Comparison of ENCODE assay signal across 13 cellular contexts in the genomic region with DNA sequence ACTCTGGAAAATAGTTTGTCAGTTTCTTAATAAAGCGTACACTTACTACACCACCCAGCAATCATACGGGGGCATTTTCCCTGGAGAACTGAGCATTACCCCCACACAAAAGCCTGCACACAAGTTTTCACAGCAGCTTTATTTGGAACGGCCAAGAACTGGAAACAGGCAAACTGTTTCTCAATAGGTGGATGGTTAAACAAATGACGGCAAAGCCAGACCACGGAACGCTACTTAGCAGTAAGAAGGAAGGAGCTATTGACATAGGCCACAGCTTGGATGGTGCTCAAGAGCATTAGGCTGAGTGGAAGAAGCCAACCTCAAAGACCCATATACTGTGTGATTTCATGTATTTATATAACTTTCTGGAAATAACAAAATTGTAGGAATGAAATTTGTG. TPM values are rescaled to one million over a fixed set of nuclear protein-coding genes. Genes with fewer than 3 reads are reported as not detected.
DNase-seq lines count a peak whose midpoint lies in the region; ATAC-seq and TF ChIP-seq lines count a peak whose summit lies in the region.
"Had no signal": no experiment of that assay in that cellular context is flagged by ENCODE, and none has a peak within 500 bp of the region (broad histone marks: within the 10 kb centered on the region; RNA-seq: fewer than 3 reads in every experiment).

No MANE protein-coding gene starts in this region.

- peaks cover 2% of the 10 kb centered on the region for H3K79me2 ChIP-seq in fibroblast of lung (ENCODE audit: control insufficient read depth, insufficient read depth, low read length)

- H3K9me3 ChIP-seq in fibroblast of lung (ENCODE audit: control insufficient read depth, insufficient read depth, low read depth, low read length), result no peaks in the 10 kb centered on the region
- no peaks in the 10 kb centered on the region for H3K9me3 ChIP-seq in thoracic aorta
- H3K9me3 ChIP-seq in CD4-positive, alpha-beta T cell (ENCODE audit: control insufficient read depth, low read length), result no peaks in the 10 kb centered on the region

- H3K27me3 ChIP-seq in fibroblast of lung (ENCODE audit: control insufficient read depth, insufficient read depth, low read length) (no peaks in the 10 kb centered on the region), thoracic aorta (replicated peaks; ENCODE audit: insufficient read depth) (no peaks in the 10 kb centered on the region)
- peaks cover 11% of the 10 kb centered on the region for H3K27me3 ChIP-seq in CD4-positive, alpha-beta T cell (ENCODE audit: control insufficient read depth, insufficient read depth, low read length)

- intact Hi-C loops in CD4-positive, alpha-beta T cell (cut with DNase I, micrococcal nuclease), result no loop called here

- H3K4me1 Mint-ChIP-seq in natural killer cell treated with Interleukin-12 subunit alpha and Interleukin-12 subunit beta and Interleukin-15 and Interleukin-18, amount 100 ng/mL, for 72 hours (ENCODE audit: low read depth in 2 of 2), result no peaks in the 10 kb centered on the region
- H3K4me1 Mint-ChIP-seq in CD4-positive, alpha-beta T cell (ENCODE audit: low read depth), result no peaks in the 10 kb centered on the region

- H3K9ac ChIP-seq in fibroblast of lung (ENCODE audit: insufficient read depth, low read length), result no peak overlapping the region

- POLR2A ChIA-PET in CD4-positive, alpha-beta T cell (lab: Charles Lee), result no interaction called here

- no peaks in the 10 kb centered on the region for H3K9me3 Mint-ChIP-seq in natural killer cell treated with Interleukin-12 subunit alpha and Interleukin-12 subunit beta and Interleukin-15 and Interleukin-18, amount 100 ng/mL, for 72 hours
- H3K9me3 Mint-ChIP-seq in CD4-positive, alpha-beta T cell, result no peaks in the 10 kb centered on the region
- H3K9me3 Mint-ChIP-seq: T-helper 1 cell treated with Interleukin-12 subunit alpha and Interleukin-12 subunit beta and Interleukin-4 antibody, amounts not matched to agents 30 μg/mL and 1 μg/mL, for 36 hours had no signal

- H3K36me3 Mint-ChIP-seq in natural killer cell treated with Interleukin-12 subunit alpha and Interleukin-12 subunit beta and Interleukin-15 and Interleukin-18, amount 100 ng/mL, for 72 hours, result no peaks in the 10 kb centered on the region
- H3K36me3 Mint-ChIP-seq in CD4-positive, alpha-beta T cell (ENCODE audit: low read depth), result no peaks in the 10 kb centered on the region

- ATAC-seq in thoracic aorta (ENCODE audit: insufficient number of reproducible peaks, low FRiP score, low read depth), result peak; percentile 45
- no peak for ATAC-seq in natural killer cell treated with Interleukin-12 subunit alpha and Interleukin-12 subunit beta and Interleukin-15 and Interleukin-18, amount 100 ng/mL, for 72 hours
- ATAC-seq in CD4-positive, alpha-beta T cell (ENCODE audit: poor library complexity), result no peak
- ATAC-seq: naive thymus-derived CD8-positive, alpha-beta T cell had no signal

- H3K4me3 ChIP-seq in fibroblast of lung (replicated peaks in 1 of 4; ENCODE audit: control extremely low read depth in 1 of 4, insufficient read depth in 1 of 4, low read depth in 3 of 4, low read length in 4 of 4) (no peak overlapping the region), thoracic aorta (peak overlapping the region; percentile 37)

- no peaks in the 10 kb centered on the region for H3K36me3 ChIP-seq in fibroblast of lung (ENCODE audit: control insufficient read depth, insufficient read depth, low read length)
- H3K36me3 ChIP-seq in thoracic aorta, result no peaks in the 10 kb centered on the region

- no peak for TF ChIP-seq CTCF in fibroblast of lung (conservative IDR thresholded peaks at IDR 0.05 in 1 of 2, IDR thresholded peaks at IDR 0.05 in 1 of 2; ENCODE audit: low read depth in 1 of 2, low read length in 2 of 2)
- no peak for TF ChIP-seq CTCF in thoracic aorta (IDR thresholded peaks at IDR 0.05)
- TF ChIP-seq CTCF in CD4-positive, alpha-beta T cell (IDR thresholded peaks at IDR 0.05), result no peak

- no peak overlapping the region for H2AFZ ChIP-seq in fibroblast of lung (ENCODE audit: low read length)

- CTCF ChIA-PET in CD4-positive, alpha-beta T cell (lab: Charles Lee), result no interaction called here

- H3K27me3 Mint-ChIP-seq in natural killer cell treated with Interleukin-12 subunit alpha and Interleukin-12 subunit beta and Interleukin-15 and Interleukin-18, amount 100 ng/mL, for 72 hours, result peaks cover 22 to 60% of the 10 kb centered on the region in 2 donors
- peaks cover 86% of the 10 kb centered on the region for H3K27me3 Mint-ChIP-seq in CD4-positive, alpha-beta T cell

- no peak overlapping the region for H3K4me3 Mint-ChIP-seq in natural killer cell treated with Interleukin-12 subunit alpha and Interleukin-12 subunit beta and Interleukin-15 and Interleukin-18, amount 100 ng/mL, for 72 hours
- H3K4me3 Mint-ChIP-seq in CD4-positive, alpha-beta T cell, result no peak overlapping the region
- H3K4me3 Mint-ChIP-seq: naive thymus-derived CD8-positive, alpha-beta T cell; stimulated activated naive CD8-positive, alpha-beta T cell treated with anti-CD3 and anti-CD28 coated beads, Interleukin-15, Interleukin-2, amounts not matched to agents 100 ng/mL and 50 ng/mL, for 24 hours; T-helper 1 cell treated with Interleukin-12 subunit alpha and Interleukin-12 subunit beta and Interleukin-4 antibody, amounts not matched to agents 30 μg/mL and 1 μg/mL, for 36 hours had no signal

- no peaks in the 10 kb centered on the region for H4K20me1 ChIP-seq in fibroblast of lung (ENCODE audit: control insufficient read depth, extremely low read depth, insufficient read depth, low read length)

- H3K4me1 ChIP-seq in fibroblast of lung (ENCODE audit: control insufficient read depth, extremely low read depth, insufficient read depth, low read length) (peaks cover 31% of the 10 kb centered on the region), thoracic aorta (ENCODE audit: control insufficient read depth in 1 of 2, low read depth in 2 of 2) (peaks cover 27 to 39% of the 10 kb centered on the region in 2 donors)

- no peak overlapping the region for H3K27ac Mint-ChIP-seq in natural killer cell treated with Interleukin-12 subunit alpha and Interleukin-12 subunit beta and Interleukin-15 and Interleukin-18, amount 100 ng/mL, for 72 hours
- H3K27ac Mint-ChIP-seq in CD4-positive, alpha-beta T cell, result no peak overlapping the region
- H3K27ac Mint-ChIP-seq: naive thymus-derived CD8-positive, alpha-beta T cell; stimulated activated naive CD8-positive, alpha-beta T cell treated with anti-CD3 and anti-CD28 coated beads, Interleukin-15, Interleukin-2, amounts not matched to agents 100 ng/mL and 50 ng/mL, for 24 hours; T-helper 1 cell treated with Interleukin-12 subunit alpha and Interleukin-12 subunit beta and Interleukin-4 antibody, amounts not matched to agents 30 μg/mL and 1 μg/mL, for 36 hours had no signal

- H3K27ac ChIP-seq in fibroblast of lung (ENCODE audit: insufficient read depth, low read length) (peak overlapping the region; percentile 39), thoracic aorta (peak overlapping the region; percentile 14 to 79)
- H3K27ac ChIP-seq in CD4-positive, alpha-beta T cell (ENCODE audit: low read depth, low read length), result no peak overlapping the region

- no peak overlapping the region for H3K4me2 ChIP-seq in fibroblast of lung (ENCODE audit: extremely low read depth, insufficient read depth, low read length)

- DNase-seq in HCEC 1CT (peak; percentile 46), RPMI7951 (ENCODE audit: low read depth) (peak; percentile 67), fibroblast of lung (ENCODE audit: low read depth in 2 of 2) (peak; percentile 97), thoracic aorta (ENCODE audit: low spot score) (no peak), SW 1271 (lab: John Stamatoyannopoulos, UW) (no peak)
- DNase-seq in activated CD4-positive, alpha-beta T cell treated with anti-CD3 and anti-CD28 coated beads for 4 hours, result no peak
- no peak for DNase-seq in natural killer cell treated with Interleukin-12 subunit alpha and Interleukin-12 subunit beta and Interleukin-15 and Interleukin-18, amount 100 ng/mL, for 72 hours (ENCODE audit: low spot score)
- no peak for DNase-seq in CD4-positive, alpha-beta T cell
- DNase-seq: activated T-cell treated with anti-CD3 and anti-CD28 coated beads for 4 hours; naive thymus-derived CD8-positive, alpha-beta T cell; NCI-H524 treated with DMSO at 0.1 percent for 48 hours had no signal

RNA-seq across cellular contexts. Expression of gene MALL, which starts 9.0 kb away (rescaled TPM):
- total RNA-seq in RPMI7951 (2014; rRNA removed; shearing (Covaris generic)), result 3.8 and 4.2 TPM in 2 replicates
- total RNA-seq in fibroblast of lung, result 3.1 and 3.3 TPM in 2 replicates
- 3.6 and 32.5 TPM in 2 replicates for polyA plus RNA-seq in fibroblast of lung
- 3.1 and 26.8 TPM in 2 replicates for polyA plus RNA-seq in fibroblast of lung (2012)
- 15.4 and 30.5 TPM in 2 replicates for polyA minus RNA-seq in fibroblast of lung (ENCODE audit: low replicate concordance)
- 10 to 100 TPM; 25.3 to 27.6 TPM for total RNA-seq in thoracic aorta
- not detected for total RNA-seq in natural killer cell treated with Interleukin-12 subunit alpha and Interleukin-12 subunit beta and Interleukin-15 and Interleukin-18, amount 100 ng/mL, for 72 hours
- not detected for total RNA-seq in CD4-positive, alpha-beta T cell
- polyA plus RNA-seq: naive thymus-derived CD8-positive, alpha-beta T cell had no signal

Comparison
In these comparisons a context has a peak if more than half of its experiments do, and no peak if none do; other contexts are left out.
1. DNase-seq: peak in HCEC 1CT (single experiment), RPMI7951 (single experiment) and fibroblast of lung (2 of 2); none in thoracic aorta (single experiment), activated CD4-positive, alpha-beta T cell treated with anti-CD3 and anti-CD28 coated beads for 4 hours (0 of 2), SW 1271 (0 of 2), natural killer cell treated with Interleukin-12 subunit alpha and Interleukin-12 subunit beta and Interleukin-15 and Interleukin-18, amount 100 ng/mL, for 72 hours (single experiment) and CD4-positive, alpha-beta T cell (0 of 10).